Comparison of ENCODE assay signal across 8 cellular contexts in genomic region chr1:207404849-207405525, GRCh38. TPM values are rescaled to one million over a fixed set of nuclear protein-coding genes. Genes with fewer than 3 reads are reported as not detected.
DNase-seq lines count a peak whose midpoint lies in the region; ATAC-seq and TF ChIP-seq lines count a peak whose summit lies in the region.

No MANE protein-coding gene starts in this region.

- intact Hi-C loops in CD4-positive, alpha-beta T cell (cut with DNase I, micrococcal nuclease): loop anchor here (1.0 to 2.0 kb wide), 6 partner anchors 84 to 321 kb away; partner anchors contain the start of gene CD55 (in 1 of the 2)

- no peak for TF ChIP-seq EP300 in neural cell (conservative IDR thresholded peaks at IDR 0.05; ENCODE audit: poor library complexity, severe bottlenecking)

- CTCF ChIA-PET in CD4-positive, alpha-beta T cell (lab: Charles Lee): interaction anchor here (0.5 to 2.5 kb wide), 35 partner anchors 8 to 471 kb away, joined by 3 to 24 read pairs (median 4); partner anchors contain the start of genes C4BPB and CD55

- H3K9ac ChIP-seq in fibroblast of lung (ENCODE audit: insufficient read depth, low read length) (no peak overlapping the region), neural cell (ENCODE audit: low read length) (no peak overlapping the region)

- TF ChIP-seq CTCF in CD4-positive, alpha-beta T cell (IDR thresholded peaks at IDR 0.05): peak; percentile 81
- TF ChIP-seq CTCF in fibroblast of lung (conservative IDR thresholded peaks at IDR 0.05 in 1 of 2, IDR thresholded peaks at IDR 0.05 in 1 of 2; ENCODE audit: low read depth in 1 of 2, low read length in 2 of 2): peak; percentile 65 to 74
- peak; percentile 89 for TF ChIP-seq CTCF in neural cell (IDR thresholded peaks at IDR 0.05; ENCODE audit: poor library complexity, severe bottlenecking)

- no peak for DNase-seq in CD4-positive, alpha-beta T cell
- peak; percentile 61 for DNase-seq in NCI-H1417 treated with DMSO at 0.1 percent for 48 hours (lab: John Stamatoyannopoulos, UW)
- peak; percentile 85 for DNase-seq in SKM-1 treated with dmso at 0.1 percent for 144 hours (lab: John Stamatoyannopoulos, UW; ENCODE audit: unreplicated experiment)
- DNase-seq in fibroblast of lung (ENCODE audit: low read depth in 2 of 2): peak; percentile 67 to 85
- DNase-seq in NK-92 treated with Interleukin-12 subunit alpha and Interleukin-12 subunit beta, amount 100 ng/mL, for 24 hours (lab: John Stamatoyannopoulos, UW): no peak
- no peak for DNase-seq in NCI-H187 (lab: John Stamatoyannopoulos, UW)

- H2AFZ ChIP-seq in fibroblast of lung (ENCODE audit: low read length) (no peak overlapping the region), neural cell (ENCODE audit: low read depth, low read length) (no peak overlapping the region)

- H3K4me3 ChIP-seq in fibroblast of lung (replicated peaks in 1 of 4; ENCODE audit: control extremely low read depth in 1 of 4, insufficient read depth in 1 of 4, low read depth in 3 of 4, low read length in 4 of 4) (no peak overlapping the region), neural cell (ENCODE audit: low read length) (no peak overlapping the region)

- H3K79me2 ChIP-seq in fibroblast of lung (ENCODE audit: control insufficient read depth, insufficient read depth, low read length) (no peaks in the 10 kb centered on the region), neural cell (replicated peaks; ENCODE audit: insufficient read depth, low read length) (no peaks in the 10 kb centered on the region)

- POLR2A ChIA-PET in CD4-positive, alpha-beta T cell (lab: Charles Lee): interaction anchor here (0.6 to 1.3 kb wide), 7 partner anchors 8 to 321 kb away, joined by 3 to 10 read pairs (median 3); partner anchors contain the start of gene CD55

- no peaks in the 10 kb centered on the region for H3F3A ChIP-seq in neural cell (ENCODE audit: insufficient read depth, low read length, poor library complexity, severe bottlenecking)

- H3K27ac Mint-ChIP-seq in CD4-positive, alpha-beta T cell: no peak overlapping the region

- no peaks in the 10 kb centered on the region for H3K9me3 Mint-ChIP-seq in CD4-positive, alpha-beta T cell

- no peaks in the 10 kb centered on the region for H3K36me3 ChIP-seq in fibroblast of lung (ENCODE audit: control insufficient read depth, insufficient read depth, low read length)
- no peaks in the 10 kb centered on the region for H3K36me3 ChIP-seq in neural cell (ENCODE audit: insufficient read depth, low read length)

- ATAC-seq in CD4-positive, alpha-beta T cell (ENCODE audit: poor library complexity): peak; percentile 79
- ATAC-seq in GM21529 (IDR thresholded peaks at IDR 0.05; ENCODE audit: unreplicated experiment): peak; percentile 65

- no peaks in the 10 kb centered on the region for H3K36me3 Mint-ChIP-seq in CD4-positive, alpha-beta T cell (ENCODE audit: low read depth)

- H3K9me2 ChIP-seq in neural cell (ENCODE audit: insufficient read depth, low read length): no peaks in the 10 kb centered on the region

- no peaks in the 10 kb centered on the region for H3K4me1 ChIP-seq in fibroblast of lung (ENCODE audit: control insufficient read depth, extremely low read depth, insufficient read depth, low read length)

- no peaks in the 10 kb centered on the region for H3K27me3 ChIP-seq in CD4-positive, alpha-beta T cell (ENCODE audit: control insufficient read depth, insufficient read depth, low read length)
- no peaks in the 10 kb centered on the region for H3K27me3 ChIP-seq in fibroblast of lung (ENCODE audit: control insufficient read depth, insufficient read depth, low read length)
- no peaks in the 10 kb centered on the region for H3K27me3 ChIP-seq in neural cell (ENCODE audit: insufficient read depth, low read depth, low read length)

- peak; percentile 88 for TF ChIP-seq RAD21 in neural cell (conservative IDR thresholded peaks at IDR 0.05)

- H3K9me3 ChIP-seq in CD4-positive, alpha-beta T cell (ENCODE audit: control insufficient read depth, low read length): no peaks in the 10 kb centered on the region
- H3K9me3 ChIP-seq in fibroblast of lung (ENCODE audit: control insufficient read depth, insufficient read depth, low read depth, low read length) (no peaks in the 10 kb centered on the region), neural cell (ENCODE audit: low read length) (no peaks in the 10 kb centered on the region)

- H3K4me1 Mint-ChIP-seq in CD4-positive, alpha-beta T cell (ENCODE audit: low read depth): no peaks in the 10 kb centered on the region

- H3K27ac ChIP-seq in CD4-positive, alpha-beta T cell (ENCODE audit: low read depth, low read length): no peak overlapping the region
- H3K27ac ChIP-seq in fibroblast of lung (ENCODE audit: insufficient read depth, low read length): no peak overlapping the region
- H3K27ac ChIP-seq in neural cell (ENCODE audit: low read length): no peak overlapping the region

- no peaks in the 10 kb centered on the region for H3K27me3 Mint-ChIP-seq in CD4-positive, alpha-beta T cell

- H4K20me1 ChIP-seq in fibroblast of lung (ENCODE audit: control insufficient read depth, extremely low read depth, insufficient read depth, low read length) (no peaks in the 10 kb centered on the region), neural cell (ENCODE audit: insufficient read depth) (no peaks in the 10 kb centered on the region)

- H3K4me2 ChIP-seq in fibroblast of lung (ENCODE audit: extremely low read depth, insufficient read depth, low read length) (no peak overlapping the region), neural cell (ENCODE audit: low read length) (no peak overlapping the region)

- no peak overlapping the region for H3K4me3 Mint-ChIP-seq in CD4-positive, alpha-beta T cell

TF ChIP-seq in neural cell, 6 proteins besides CTCF, POLR2A, EP300 and RAD21:
- TF ChIP-seq TAF1 (IDR thresholded peaks at IDR 0.05; ENCODE audit: low read depth) (no peak), POLR2AphosphoS5 (IDR thresholded peaks at IDR 0.05) (no peak), EZH2 (IDR thresholded peaks at IDR 0.05; ENCODE audit: borderline replicate concordance, insufficient read depth, low read length, poor library complexity, severe bottlenecking) (no peak), SMC3 (conservative IDR thresholded peaks at IDR 0.05; ENCODE audit: poor library complexity) (peak; percentile 82), MXI1 (conservative IDR thresholded peaks at IDR 0.05; ENCODE audit: poor library complexity, severe bottlenecking) (no peak)
- TF ChIP-seq, protein P1, sequence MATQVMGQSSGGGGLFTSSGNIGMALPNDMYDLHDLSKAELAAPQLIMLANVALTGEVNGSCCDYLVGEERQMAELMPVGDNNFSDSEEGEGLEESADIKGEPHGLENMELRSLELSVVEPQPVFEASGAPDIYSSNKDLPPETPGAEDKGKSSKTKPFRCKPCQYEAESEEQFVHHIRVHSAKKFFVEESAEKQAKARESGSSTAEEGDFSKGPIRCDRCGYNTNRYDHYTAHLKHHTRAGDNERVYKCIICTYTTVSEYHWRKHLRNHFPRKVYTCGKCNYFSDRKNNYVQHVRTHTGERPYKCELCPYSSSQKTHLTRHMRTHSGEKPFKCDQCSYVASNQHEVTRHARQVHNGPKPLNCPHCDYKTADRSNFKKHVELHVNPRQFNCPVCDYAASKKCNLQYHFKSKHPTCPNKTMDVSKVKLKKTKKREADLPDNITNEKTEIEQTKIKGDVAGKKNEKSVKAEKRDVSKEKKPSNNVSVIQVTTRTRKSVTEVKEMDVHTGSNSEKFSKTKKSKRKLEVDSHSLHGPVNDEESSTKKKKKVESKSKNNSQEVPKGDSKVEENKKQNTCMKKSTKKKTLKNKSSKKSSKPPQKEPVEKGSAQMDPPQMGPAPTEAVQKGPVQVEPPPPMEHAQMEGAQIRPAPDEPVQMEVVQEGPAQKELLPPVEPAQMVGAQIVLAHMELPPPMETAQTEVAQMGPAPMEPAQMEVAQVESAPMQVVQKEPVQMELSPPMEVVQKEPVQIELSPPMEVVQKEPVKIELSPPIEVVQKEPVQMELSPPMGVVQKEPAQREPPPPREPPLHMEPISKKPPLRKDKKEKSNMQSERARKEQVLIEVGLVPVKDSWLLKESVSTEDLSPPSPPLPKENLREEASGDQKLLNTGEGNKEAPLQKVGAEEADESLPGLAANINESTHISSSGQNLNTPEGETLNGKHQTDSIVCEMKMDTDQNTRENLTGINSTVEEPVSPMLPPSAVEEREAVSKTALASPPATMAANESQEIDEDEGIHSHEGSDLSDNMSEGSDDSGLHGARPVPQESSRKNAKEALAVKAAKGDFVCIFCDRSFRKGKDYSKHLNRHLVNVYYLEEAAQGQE (IDR thresholded peaks at IDR 0.05; ENCODE audit: borderline replicate concordance): no peak
TF ChIP-seq in neural cell: peak in this region for 1.

RNA-seq across cellular contexts. Expression of gene CR2, which starts 49.1 kb away (rescaled TPM):
- total RNA-seq in CD4-positive, alpha-beta T cell: 1 to 10 TPM; 1.2 TPM
- total RNA-seq in fibroblast of lung: not detected in 2 replicates
- polyA plus RNA-seq in fibroblast of lung (not detected in 2 replicates), neural cell (not detected in 2 replicates)
- polyA plus RNA-seq in fibroblast of lung (2012): not detected in 2 replicates
- polyA minus RNA-seq in fibroblast of lung (ENCODE audit: low replicate concordance) (not detected in 2 replicates), neural cell (not detected in 2 replicates)

Comparison
In these comparisons a context has a peak if more than half of its experiments do, and no peak if none do; other contexts are left out.
1. DNase-seq: peak in NCI-H1417 treated with DMSO at 0.1 percent for 48 hours (single experiment), SKM-1 treated with dmso at 0.1 percent for 144 hours (single experiment) and fibroblast of lung (2 of 2); none in CD4-positive, alpha-beta T cell (0 of 10), NK-92 treated with Interleukin-12 subunit alpha and Interleukin-12 subunit beta, amount 100 ng/mL, for 24 hours (single experiment) and NCI-H187 (0 of 2).
2. Peak in every context shown above with its lines, with median percentiles within 50 percentile points of each other: CTCF ChIP-seq.